ENCODE assay signal across 13 cellular contexts in the genomic region with DNA sequence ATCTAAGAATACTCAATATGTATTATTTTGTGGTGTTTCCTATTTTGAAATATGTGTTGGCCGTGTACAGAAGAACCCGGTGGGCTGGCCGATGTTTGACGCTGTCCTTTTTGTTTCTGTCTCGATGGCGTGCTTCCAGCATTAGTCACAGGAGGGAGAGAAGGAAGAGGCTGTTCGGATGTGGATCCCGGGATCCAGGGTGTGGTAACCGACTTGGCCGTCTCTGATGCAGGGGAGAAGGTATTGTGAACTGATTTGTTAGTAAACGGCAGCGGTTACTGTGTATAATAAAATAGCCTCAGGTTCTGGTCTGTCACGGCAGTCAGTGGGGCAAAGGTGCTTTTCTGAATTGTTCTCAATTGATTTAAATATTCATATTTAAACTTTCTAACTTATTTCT.
DNase-seq lines count a peak whose midpoint lies in the region; ATAC-seq and TF ChIP-seq lines count a peak whose summit lies in the region.
"Had no signal": no experiment of that assay in that cellular context is flagged by ENCODE, and none has a peak within 500 bp of the region (broad histone marks: within the 10 kb centered on the region; RNA-seq: fewer than 3 reads in every experiment).

No MANE protein-coding gene starts in this region.

- ATAC-seq in omental fat pad (ENCODE audit: low FRiP score): no peak

- no peak overlapping the region for H3K4me2 ChIP-seq in skeletal muscle satellite cell (ENCODE audit: low read length)

- H3K4me3 ChIP-seq in skeletal muscle satellite cell (ENCODE audit: low read length): no peak overlapping the region

- DNase-seq in HPDE6-E6E7 (ENCODE audit: extremely low spot score) (peak; percentile 76), glomerular visceral epithelial cell (ENCODE audit: extremely low spot score) (peak; percentile 76), NCI-H524 (lab: John Stamatoyannopoulos, UW) (no peak), omental fat pad (ENCODE audit: low spot score) (no peak)
- DNase-seq in activated CD4-positive, CD25-positive, alpha-beta regulatory T cell (lab: John Stamatoyannopoulos, UW): no peak
- no peak for DNase-seq in activated T-cell treated with anti-CD3 and anti-CD28 coated beads, Interleukin-2, amount 50 U/mL, for 24 hours
- DNase-seq: anterior cingulate cortex; NCI-H1092 treated with DMSO at 0.1 percent for 48 hours; stimulated activated CD4-positive, alpha-beta T cell treated with anti-CD3 and anti-CD28 coated beads, Interleukin-1b, Interleukin-23, amount 100 ng/mL, for 48 hours; stimulated activated naive CD4-positive, alpha-beta T cell treated with Interleukin-2 at 50 U/mL for 16 hours had no signal

- no peaks in the 10 kb centered on the region for H3K27me3 ChIP-seq in skeletal muscle satellite cell (ENCODE audit: control insufficient read depth, insufficient read depth, low read length)

- H3K4me1 ChIP-seq in skeletal muscle satellite cell (ENCODE audit: control insufficient read depth, insufficient read depth, low read length): no peaks in the 10 kb centered on the region

- H3K9ac ChIP-seq in skeletal muscle satellite cell (ENCODE audit: low read depth, low read length): peak overlapping the region; percentile 18

- TF ChIP-seq CTCF in VCaP (conservative IDR thresholded peaks at IDR 0.05) (no peak), omental fat pad (IDR thresholded peaks at IDR 0.05) (no peak)

- H3K27me3 Mint-ChIP-seq in activated T-cell treated with anti-CD3 and anti-CD28 coated beads, Interleukin-2, amount 50 U/mL, for 24 hours: peaks cover 50% of the 10 kb centered on the region

- no peak overlapping the region for H3K27ac Mint-ChIP-seq in activated T-cell treated with anti-CD3 and anti-CD28 coated beads, Interleukin-2, amount 50 U/mL, for 24 hours
- H3K27ac Mint-ChIP-seq: T-helper 2 cell treated with Interferon-gamma antibody and Interleukin-4, amounts not matched to agents 5 μg/mL and 100 μg/mL, for 36 hours had no signal

- H3K27ac ChIP-seq in VCaP: peak overlapping the region; percentile 19; the same call in 1 of the 2 replicates

- H3K9me3 Mint-ChIP-seq in activated T-cell treated with anti-CD3 and anti-CD28 coated beads, Interleukin-2, amount 50 U/mL, for 24 hours: no peaks in the 10 kb centered on the region
- H3K9me3 Mint-ChIP-seq: T-helper 2 cell treated with Interferon-gamma antibody and Interleukin-4, amounts not matched to agents 5 μg/mL and 100 μg/mL, for 36 hours had no signal

- H3K36me3 Mint-ChIP-seq in activated T-cell treated with anti-CD3 and anti-CD28 coated beads, Interleukin-2, amount 50 U/mL, for 24 hours (ENCODE audit: low read depth): no peaks in the 10 kb centered on the region

- H3K4me1 Mint-ChIP-seq in activated T-cell treated with anti-CD3 and anti-CD28 coated beads, Interleukin-2, amount 50 U/mL, for 24 hours (ENCODE audit: low read depth): peaks cover 5% of the 10 kb centered on the region

- no peaks in the 10 kb centered on the region for H3K9me3 ChIP-seq in skeletal muscle satellite cell (replicated peaks; ENCODE audit: low read length)

- H3K4me3 Mint-ChIP-seq in activated T-cell treated with anti-CD3 and anti-CD28 coated beads, Interleukin-2, amount 50 U/mL, for 24 hours: no peak overlapping the region
- H3K4me3 Mint-ChIP-seq: T-helper 2 cell treated with Interferon-gamma antibody and Interleukin-4, amounts not matched to agents 5 μg/mL and 100 μg/mL, for 36 hours had no signal

- peaks cover 88% of the 10 kb centered on the region for H3K36me3 ChIP-seq in skeletal muscle satellite cell (ENCODE audit: insufficient read depth, low read length)

Comparison
In these comparisons a context has a peak if more than half of its experiments do, and no peak if none do; other contexts are left out.
1. DNase-seq: peak in HPDE6-E6E7 (single experiment) and glomerular visceral epithelial cell (single experiment); none in activated CD4-positive, CD25-positive, alpha-beta regulatory T cell (0 of 4), NCI-H524 (0 of 2), activated T-cell treated with anti-CD3 and anti-CD28 coated beads, Interleukin-2, amount 50 U/mL, for 24 hours (single experiment) and omental fat pad (single experiment).